16 cellular contexts compared by ENCODE assay signal in genomic region chr1:88768816-88769215, GRCh38.
DNase-seq lines count a peak whose midpoint lies in the region; ATAC-seq and TF ChIP-seq lines count a peak whose summit lies in the region.
"Had no signal": no experiment of that assay in that cellular context is flagged by ENCODE, and none has a peak within 500 bp of the region (broad histone marks: within the 10 kb centered on the region; RNA-seq: fewer than 3 reads in every experiment).

No MANE protein-coding gene starts in this region.

- H3K9me3 ChIP-seq in CD4-positive, alpha-beta T cell (ENCODE audit: control insufficient read depth, low read length) = no peaks in the 10 kb centered on the region
- H3K9me3 ChIP-seq: breast epithelium had no signal

- peaks cover 6% of the 10 kb centered on the region for H3K4me1 Mint-ChIP-seq in CD4-positive, alpha-beta T cell (ENCODE audit: low read depth)
- H3K4me1 Mint-ChIP-seq in HFFc6 (ENCODE audit: low read depth) = peaks cover 27% of the 10 kb centered on the region
- peaks cover 8% of the 10 kb centered on the region for H3K4me1 Mint-ChIP-seq in osteocyte (ENCODE audit: unreplicated experiment)

- CTCF ChIA-PET in CD4-positive, alpha-beta T cell (lab: Charles Lee) = no interaction called here

- no peaks in the 10 kb centered on the region for H3K27me3 ChIP-seq in CD4-positive, alpha-beta T cell (ENCODE audit: control insufficient read depth, insufficient read depth, low read length)
- H3K27me3 ChIP-seq: breast epithelium had no signal

- H3K27ac Mint-ChIP-seq in CD4-positive, alpha-beta T cell = peak overlapping the region; percentile 55
- peak overlapping the region; percentile 22; the same call in 1 of the 2 replicates for H3K27ac Mint-ChIP-seq in HFFc6
- H3K27ac Mint-ChIP-seq in osteocyte (ENCODE audit: unreplicated experiment) = peak overlapping the region; percentile 4
- H3K27ac Mint-ChIP-seq: activated naive CD4-positive, alpha-beta T cell treated with anti-CD3 and anti-CD28 coated beads, Interleukin-2, amount 50 U/mL, for 24 hours had no signal

- intact Hi-C loops in CD4-positive, alpha-beta T cell (cut with DNase I, micrococcal nuclease) = loop anchor here in 1 of 2 experiments (5.0 kb wide), 1 partner anchor 82 kb away; no protein-coding TSS in a partner anchor

- POLR2A ChIA-PET in CD4-positive, alpha-beta T cell (lab: Charles Lee) = no interaction called here

- H3K4me3 Mint-ChIP-seq in CD4-positive, alpha-beta T cell = no peak overlapping the region
- H3K4me3 Mint-ChIP-seq in HFFc6 = no peak overlapping the region
- H3K4me3 Mint-ChIP-seq in osteocyte (ENCODE audit: unreplicated experiment) = no peak overlapping the region
- H3K4me3 Mint-ChIP-seq: activated naive CD4-positive, alpha-beta T cell treated with anti-CD3 and anti-CD28 coated beads, Interleukin-2, amount 50 U/mL, for 24 hours; IgD-negative memory B cell; nephron progenitor cell had no signal

- no peak for ATAC-seq in CD4-positive, alpha-beta T cell (ENCODE audit: poor library complexity)
- ATAC-seq in GM19328 (IDR thresholded peaks at IDR 0.05; ENCODE audit: unreplicated experiment) = no peak
- ATAC-seq in GM19452 (IDR thresholded peaks at IDR 0.05; ENCODE audit: unreplicated experiment) = no peak
- no peak for ATAC-seq in GM21576 (IDR thresholded peaks at IDR 0.05; ENCODE audit: unreplicated experiment)

- no peaks in the 10 kb centered on the region for H3K9me3 Mint-ChIP-seq in CD4-positive, alpha-beta T cell
- H3K9me3 Mint-ChIP-seq in HFFc6 (no peaks in the 10 kb centered on the region), osteocyte (ENCODE audit: unreplicated experiment) (no peaks in the 10 kb centered on the region)
- H3K9me3 Mint-ChIP-seq: activated naive CD4-positive, alpha-beta T cell treated with anti-CD3 and anti-CD28 coated beads, Interleukin-2, amount 50 U/mL, for 24 hours; IgD-negative memory B cell; nephron progenitor cell had no signal

- no peak for DNase-seq in CD4-positive, alpha-beta T cell
- no peak for DNase-seq in HFFc6
- DNase-seq in epithelial cell of esophagus (ENCODE audit: low read depth) = peak; percentile 53
- no peak for DNase-seq in osteocyte (ENCODE audit: extremely low spot score, unreplicated experiment)
- DNase-seq: activated CD4-positive, alpha-beta T cell treated with anti-CD3 and anti-CD28 coated beads for 1 hour; COR-L47; MM.1S; NCI-H2029 treated with DMSO at 0.1 percent for 48 hours; NCI-H524 treated with DMSO at 0.1 percent for 48 hours; nephron progenitor cell had no signal

- H3K27me3 Mint-ChIP-seq in CD4-positive, alpha-beta T cell = no peaks in the 10 kb centered on the region
- H3K27me3 Mint-ChIP-seq in HFFc6 (ENCODE audit: insufficient read depth) = no peaks in the 10 kb centered on the region
- no peaks in the 10 kb centered on the region for H3K27me3 Mint-ChIP-seq in osteocyte (ENCODE audit: unreplicated experiment)
- H3K27me3 Mint-ChIP-seq: activated naive CD4-positive, alpha-beta T cell treated with anti-CD3 and anti-CD28 coated beads, Interleukin-2, amount 50 U/mL, for 24 hours; IgD-negative memory B cell had no signal

- TF ChIP-seq CTCF in CD4-positive, alpha-beta T cell (IDR thresholded peaks at IDR 0.05) = no peak
- no peak for TF ChIP-seq CTCF in HFFc6 (IDR thresholded peaks at IDR 0.05)
- TF ChIP-seq CTCF in epithelial cell of esophagus (IDR thresholded peaks at IDR 0.05; ENCODE audit: insufficient read depth, low read depth, low read length, missing control alignments) = no peak
- no peak for TF ChIP-seq CTCF in osteocyte (IDR thresholded peaks at IDR 0.05)

- H3K36me3 Mint-ChIP-seq in CD4-positive, alpha-beta T cell (ENCODE audit: low read depth) = peaks cover 65% of the 10 kb centered on the region
- H3K36me3 Mint-ChIP-seq in HFFc6 (ENCODE audit: low read depth) (peaks cover 14% of the 10 kb centered on the region), osteocyte (ENCODE audit: unreplicated experiment) (peaks cover 25% of the 10 kb centered on the region)

- H3K27ac ChIP-seq in CD4-positive, alpha-beta T cell (ENCODE audit: low read depth, low read length) = no peak overlapping the region
- H3K27ac ChIP-seq: breast epithelium had no signal

- H3K4me3 ChIP-seq in epithelial cell of esophagus (ENCODE audit: low read length) = no peak overlapping the region
- H3K4me3 ChIP-seq: breast epithelium had no signal

Comparison
In these comparisons a context has a peak if more than half of its experiments do, and no peak if none do; other contexts are left out.
1. H3K27ac Mint-ChIP-seq: peak in every context shown above with its lines; median percentile 55 in CD4-positive, alpha-beta T cell; 22 in HFFc6; 4 in osteocyte.